ENCODE assay signal across 17 cellular contexts in the genomic region with DNA sequence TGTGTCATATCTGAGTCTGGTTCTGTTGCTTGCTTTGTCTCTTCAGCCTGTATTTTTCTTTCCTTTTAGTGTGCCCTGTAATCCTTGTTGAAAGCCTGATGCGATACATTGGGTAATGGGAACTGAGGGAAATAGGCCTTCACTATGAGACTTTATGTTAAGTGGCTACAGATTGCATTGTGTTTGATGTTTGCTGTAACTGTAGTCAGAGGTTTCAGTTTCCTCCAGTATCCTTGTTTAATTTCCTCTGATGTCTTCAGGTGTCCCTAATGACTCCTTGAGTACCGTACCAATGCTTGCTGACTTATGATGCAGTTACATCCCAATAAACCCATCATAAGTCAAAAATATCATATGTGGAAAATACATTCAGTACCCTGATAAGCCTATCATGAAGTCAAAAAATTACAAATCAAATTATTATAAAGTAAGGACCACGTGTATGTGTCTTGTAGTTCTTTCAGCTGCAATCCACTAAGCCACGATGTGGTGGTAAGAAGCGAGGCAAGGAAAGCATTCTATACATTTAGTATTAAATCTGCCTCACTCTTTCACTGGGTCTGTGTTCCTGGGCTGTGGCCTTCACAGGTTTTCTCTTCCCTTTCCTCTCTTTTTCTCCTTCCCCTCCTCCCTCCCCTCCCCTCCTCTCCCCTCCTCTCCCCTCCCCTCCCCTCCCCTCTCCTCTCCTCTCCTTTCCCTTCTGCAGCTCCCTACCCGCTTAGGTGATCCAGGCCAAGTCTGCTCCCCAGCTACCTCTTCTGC. TPM values are rescaled to one million over a fixed set of nuclear protein-coding genes. Genes with fewer than 3 reads are reported as not detected.
"Had no signal": no experiment of that assay in that cellular context is flagged by ENCODE, and none has a peak within 500 bp of the region (broad histone marks: within the 10 kb centered on the region; RNA-seq: fewer than 3 reads in every experiment).

No MANE protein-coding gene starts in this region.

- H3K4me3 ChIP-seq: gastrocnemius medialis, heart right ventricle, mucosa of descending colon had no signal

- H3K27me3 Mint-ChIP-seq: central memory CD8-positive, alpha-beta T cell; natural killer cell treated with Interleukin-12 subunit alpha and Interleukin-12 subunit beta and Interleukin-15 and Interleukin-18, amount 100 ng/mL, for 72 hours; type B pancreatic cell had no signal

- DNase-seq: activated CD8-positive, alpha-beta memory T cell treated with anti-CD3 and anti-CD28 coated beads for 24 hours; activated effector memory CD4-positive, alpha-beta T cell treated with anti-CD3 and anti-CD28 coated beads, Interleukin-2, amount 50 U/mL, for 16 hours; amygdala; effector memory CD4-positive, alpha-beta T cell; gastrocnemius medialis; heart right ventricle; mammary epithelial cell; mucosa of descending colon; nucleus accumbens; right cardiac atrium had no signal

- H3K4me1 Mint-ChIP-seq: brain; stimulated activated memory B cell treated with anti-CD40 and anti-IgM and Interleukin-4, amounts not matched to agents 10 μg/mL and 1 μg/mL and 100 μg/mL, for 72 hours had no signal

- H3K27ac Mint-ChIP-seq: brain; stimulated activated memory B cell treated with anti-CD40 and anti-IgM and Interleukin-4, amounts not matched to agents 10 μg/mL and 1 μg/mL and 100 μg/mL, for 72 hours; type B pancreatic cell had no signal

- H3K27ac ChIP-seq: epithelial cell of prostate, gastrocnemius medialis, heart right ventricle had no signal

- H3K4me1 ChIP-seq: gastrocnemius medialis had no signal

- H3K9me3 Mint-ChIP-seq: type B pancreatic cell had no signal

- H3K4me3 Mint-ChIP-seq: brain; central memory CD8-positive, alpha-beta T cell; natural killer cell treated with Interleukin-12 subunit alpha and Interleukin-12 subunit beta and Interleukin-15 and Interleukin-18, amount 100 ng/mL, for 72 hours; stimulated activated memory B cell treated with anti-CD40 and anti-IgM and Interleukin-4, amounts not matched to agents 10 μg/mL and 1 μg/mL and 100 μg/mL, for 72 hours; type B pancreatic cell had no signal

- H3K36me3 Mint-ChIP-seq: brain; stimulated activated memory B cell treated with anti-CD40 and anti-IgM and Interleukin-4, amounts not matched to agents 10 μg/mL and 1 μg/mL and 100 μg/mL, for 72 hours; type B pancreatic cell had no signal

- H3K27me3 ChIP-seq: gastrocnemius medialis, heart right ventricle had no signal

- H3K36me3 ChIP-seq: gastrocnemius medialis, heart right ventricle had no signal

- ATAC-seq: gastrocnemius medialis; heart right ventricle; mucosa of descending colon; natural killer cell treated with Interleukin-12 subunit alpha and Interleukin-12 subunit beta and Interleukin-15 and Interleukin-18, amount 100 ng/mL, for 72 hours; right cardiac atrium; SK-N-SH treated with all-trans-retinoic acid at 6 μM for 48 hours; stimulated activated memory B cell treated with anti-CD40 and anti-IgM and Interleukin-4, amounts not matched to agents 10 μg/mL and 1 μg/mL and 100 μg/mL, for 72 hours had no signal

- H3K9me3 ChIP-seq: gastrocnemius medialis, mucosa of descending colon had no signal

RNA-seq across cellular contexts. Expression of a gene that starts 13.3 kb away (rescaled TPM):
- total RNA-seq: mammary epithelial cell had no signal
